ENCODE assay signal across 8 cellular contexts in genomic region chr3:113948015-113948917, GRCh38. TPM values are rescaled to one million over a fixed set of nuclear protein-coding genes. Genes with fewer than 3 reads are reported as not detected.
DNase-seq lines count a peak whose midpoint lies in the region; ATAC-seq and TF ChIP-seq lines count a peak whose summit lies in the region.

No MANE protein-coding gene starts in this region.

- peaks cover 4% of the 10 kb centered on the region for H3K4me1 ChIP-seq in RWPE2 (ENCODE audit: insufficient read depth, poor library complexity, severe bottlenecking)
- H3K4me1 ChIP-seq in iPS DF 6.9 (ENCODE audit: control insufficient read depth, insufficient read depth, low read length), result no peaks in the 10 kb centered on the region
- H3K4me1 ChIP-seq in skeletal muscle tissue (ENCODE audit: control insufficient read depth in 3 of 3, insufficient read depth in 3 of 3, low read length in 3 of 3), result peaks cover 5 to 10% (median 7%) of the 10 kb centered on the region in 3 donors

- H3K27ac ChIP-seq in RWPE2 (ENCODE audit: poor library complexity, severe bottlenecking) (no peak overlapping the region), angular gyrus (ENCODE audit: low read depth, low read length) (peak overlapping the region; percentile 40), iPS DF 6.9 (ENCODE audit: low read length) (no peak overlapping the region), skeletal muscle tissue (ENCODE audit: low read depth, low read length) (no peak overlapping the region)

- H3K9ac ChIP-seq in skeletal muscle tissue (ENCODE audit: low read depth in 1 of 3, low read length in 3 of 3), result peak overlapping the region in 2 of 3 donors; percentile 10 to 56

- no peak for TF ChIP-seq CTCF in RWPE2 (IDR thresholded peaks at IDR 0.05; ENCODE audit: poor library complexity, severe bottlenecking)

- ATAC-seq in GM19397 (IDR thresholded peaks at IDR 0.05; ENCODE audit: unreplicated experiment) (peak; percentile 55), HG03457 (IDR thresholded peaks at IDR 0.05; ENCODE audit: unreplicated experiment) (peak; percentile 37), RWPE2 (ENCODE audit: low read depth) (peak; percentile 52)

- DNase-seq in COLO668 (lab: John Stamatoyannopoulos, UW; ENCODE audit: unreplicated experiment) (peak; percentile 62), RWPE2 (ENCODE audit: low spot score) (no peak), iPS DF 6.9 (ENCODE audit: low read depth, low spot score) (no peak), GF-D8 (lab: John Stamatoyannopoulos, UW) (no peak)

- H3K9me3 ChIP-seq in RWPE2 (ENCODE audit: severe bottlenecking), result no peaks in the 10 kb centered on the region
- H3K9me3 ChIP-seq in iPS DF 6.9 (ENCODE audit: control insufficient read depth, insufficient read depth, low read length), result no peaks in the 10 kb centered on the region
- no peaks in the 10 kb centered on the region for H3K9me3 ChIP-seq in skeletal muscle tissue (ENCODE audit: control insufficient read depth in 3 of 3, low read length in 3 of 3)

- H3K27me3 ChIP-seq in RWPE2 (ENCODE audit: insufficient read depth, poor library complexity, severe bottlenecking) (no peaks in the 10 kb centered on the region), iPS DF 6.9 (ENCODE audit: control insufficient read depth, insufficient read depth, low read length) (no peaks in the 10 kb centered on the region), skeletal muscle tissue (ENCODE audit: control insufficient read depth in 3 of 3, insufficient read depth in 3 of 3, low read length in 3 of 3) (no peaks in the 10 kb centered on the region)

- H3K4me3 ChIP-seq in RWPE2 (ENCODE audit: severe bottlenecking) (peak overlapping the region; percentile 61), iPS DF 6.9 (ENCODE audit: low read length) (peak overlapping the region; percentile 79), skeletal muscle tissue (ENCODE audit: low read length in 3 of 3) (peak overlapping the region; percentile 68 to 82 (median 81))

- no peaks in the 10 kb centered on the region for H3K36me3 ChIP-seq in RWPE2 (ENCODE audit: low read depth)
- no peaks in the 10 kb centered on the region for H3K36me3 ChIP-seq in iPS DF 6.9 (ENCODE audit: control insufficient read depth, insufficient read depth, low read length)
- H3K36me3 ChIP-seq in skeletal muscle tissue (ENCODE audit: control insufficient read depth in 3 of 3, insufficient read depth in 3 of 3, low read length in 3 of 3), result no peaks in the 10 kb centered on the region

- WGBS in iPS DF 6.9 (ENCODE audit: insufficient coverage, insufficient read length), result no CpG with 5 or more reads among the region's 65 CpGs

RNA-seq across cellular contexts. Expression of gene ZDHHC23, which starts 0.5 kb away (rescaled TPM):
- 1.0 TPM for total RNA-seq in skeletal muscle tissue
